In the genomic region with DNA sequence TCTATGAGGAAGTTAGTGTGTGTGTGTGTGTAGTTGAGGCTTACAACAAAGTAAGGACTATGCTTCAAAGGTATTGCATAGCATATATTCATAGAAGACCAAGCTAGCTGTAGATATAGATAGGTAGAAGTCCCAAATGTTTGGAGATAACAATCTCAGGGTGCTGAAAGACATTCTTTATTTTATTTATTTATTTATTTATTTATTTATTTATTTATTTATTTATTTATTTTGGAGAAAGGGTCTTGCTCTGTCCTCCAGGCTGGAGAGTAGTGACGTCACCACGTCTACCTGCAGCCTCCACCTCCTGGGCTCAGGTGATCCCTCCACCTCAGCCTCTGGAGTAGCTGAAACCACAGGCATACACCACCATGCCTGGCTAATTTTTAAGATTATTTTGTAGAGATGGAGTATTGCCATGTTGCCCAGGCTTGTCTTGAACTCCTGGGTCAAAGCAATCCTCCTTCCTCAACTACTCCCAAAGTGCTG, we compare ENCODE assay signal across 8 cellular contexts.
"Had no signal": no experiment of that assay in that cellular context is flagged by ENCODE, and none has a peak within 500 bp of the region (broad histone marks: within the 10 kb centered on the region; RNA-seq: fewer than 3 reads in every experiment).

No MANE protein-coding gene starts in this region.

- ATAC-seq: GM12878 had no signal

- H3K4me3 ChIP-seq: GM12878 had no signal

- DNase-seq: GDM1, GF-D8 had no signal

- FAIRE-seq: G401.6, GM12878, GM12891, GM12892, GM18507, GM19239 had no signal
